Comparison of ENCODE assay signal across 16 cellular contexts in genomic region chr9:119453980-119454379, GRCh38.
A peak's percentile ranks its signal among the peaks of the same experiment; 100 is the strongest.
DNase-seq lines count a peak whose midpoint lies in the region; ATAC-seq and TF ChIP-seq lines count a peak whose summit lies in the region.
"Had no signal": no experiment of that assay in that cellular context is flagged by ENCODE, and none has a peak within 500 bp of the region (broad histone marks: within the 10 kb centered on the region; RNA-seq: fewer than 3 reads in every experiment).

No MANE protein-coding gene starts in this region.

- no peak for ATAC-seq in GM18873 (IDR thresholded peaks at IDR 0.05; ENCODE audit: low FRiP score, unreplicated experiment)
- no peak for ATAC-seq in left ventricle myocardium superior

- no peaks in the 10 kb centered on the region for H3K9me3 ChIP-seq in esophagus squamous epithelium

- no peaks in the 10 kb centered on the region for H3K36me3 ChIP-seq in esophagus squamous epithelium

- H3K27me3 ChIP-seq in esophagus squamous epithelium: no peaks in the 10 kb centered on the region

- H3K27ac ChIP-seq in RWPE1: peak overlapping the region; percentile 91
- H3K27ac ChIP-seq in esophagus squamous epithelium: peak overlapping the region in 3 of 4 donors; percentile 23 to 71 (median 44)
- H3K27ac ChIP-seq in skin epidermis: peak overlapping the region in 11 of 21 experiments; percentile 1 to 76 (median 54)

- TF ChIP-seq CTCF in RWPE1 (conservative IDR thresholded peaks at IDR 0.05; ENCODE audit: low read depth): no peak
- no peak for TF ChIP-seq CTCF in esophagus squamous epithelium (IDR thresholded peaks at IDR 0.05)

- no peak for TF ChIP-seq POLR2A in esophagus squamous epithelium (IDR thresholded peaks at IDR 0.05)

- CTCF ChIA-PET in RWPE1 (lab: Yijun Ruan, JAX): interaction anchor here (0.5 kb wide), 1 partner anchor 616 kb away, joined by 3 read pairs; no protein-coding TSS in a partner anchor

- intact Hi-C loops in esophagus squamous epithelium (cut with DNase I) (no loop called here), left ventricle myocardium superior (cut with micrococcal nuclease) (no loop called here)

- DNase-seq in NCI-H1694 treated with DMSO at 0.1 percent for 48 hours (lab: John Stamatoyannopoulos, UW): peak; percentile 75
- DNase-seq in RWPE1 (ENCODE audit: low spot score): peak; percentile 22
- DNase-seq in esophagus squamous epithelium (lab: John Stamatoyannopoulos, UW): no peak
- no peak for DNase-seq in HT-29 (ENCODE audit: low spot score)
- DNase-seq in left ventricle myocardium superior: no peak
- DNase-seq: CD4-positive, CD25-positive, alpha-beta regulatory T cell; DMS79; H9; Kasumi-1; NCI-H1105; NCI-H187; NCI-H446 treated with DMSO at 0.1 percent for 48 hours; NCI-H774; SIG-M5 had no signal

- no peak overlapping the region for H3K4me3 ChIP-seq in esophagus squamous epithelium
- H3K4me3 ChIP-seq in skin epidermis: no peak overlapping the region

- POLR2A ChIA-PET in RWPE1 (lab: Yijun Ruan, JAX; ENCODE audit: low non-redundant PET): no interaction called here

- peaks cover 0 to 20% (median 0%) of the 10 kb centered on the region in 3 donors for H3K4me1 ChIP-seq in esophagus squamous epithelium

- WGBS in esophagus squamous epithelium, 2 donors: 45 to 56% methylated on average over 1 of the region's 1 CpG

Comparison
In these comparisons a context has a peak if more than half of its experiments do, and no peak if none do; other contexts are left out.
1. DNase-seq: peak in NCI-H1694 treated with DMSO at 0.1 percent for 48 hours (single experiment) and RWPE1 (single experiment); none in esophagus squamous epithelium (single experiment), HT-29 (single experiment) and left ventricle myocardium superior (single experiment).
2. Peak in every context shown above with its lines, with median percentiles within 50 percentile points of each other: H3K27ac ChIP-seq.